In genomic region chr3:177034850-177035475, GRCh38 we compare ENCODE assay signal across 29 cellular contexts.
A peak's percentile ranks its signal among the peaks of the same experiment; 100 is the strongest.
DNase-seq lines count a peak whose midpoint lies in the region; ATAC-seq, FAIRE-seq and TF ChIP-seq lines count a peak whose summit lies in the region.
"Had no signal": no experiment of that assay in that cellular context is flagged by ENCODE, and none has a peak within 500 bp of the region (broad histone marks: within the 10 kb centered on the region; RNA-seq: fewer than 3 reads in every experiment).

No MANE protein-coding gene starts in this region.

- H3K27ac ChIP-seq in H1 (ENCODE audit: low read depth, low read length) = no peak overlapping the region
- H3K27ac ChIP-seq: gastroesophageal sphincter, SJCRH30, upper lobe of left lung had no signal

- 89% methylated on average over 3 of the region's 3 CpGs; no CpG with 5 or more reads in 1 of the 2 experiments for WGBS in H1 (ENCODE audit: extremely low coverage in 1 of 2, insufficient coverage in 1 of 2, insufficient read length in 1 of 2, insufficient replicate concordance in 2 of 2, low coverage in 1 of 2, low lambda C conversion rate in 2 of 2, missing lambda C conversion rate in 1 of 2), 2 experiments

- peaks cover 30% of the 10 kb centered on the region for H3K36me3 Mint-ChIP-seq in activated naive CD4-positive, alpha-beta T cell treated with anti-CD3 and anti-CD28 coated beads, Interleukin-2, amount 50 U/mL, for 24 hours
- peaks cover 9% of the 10 kb centered on the region for H3K36me3 Mint-ChIP-seq in T-helper 17 cell (ENCODE audit: low read depth)
- H3K36me3 Mint-ChIP-seq in stimulated activated effector memory CD8-positive, alpha-beta T cell treated with anti-CD3 and anti-CD28 coated beads, Interleukin-12 subunit alpha, Interleukin-12 subunit beta, amount 100 ng/mL, for 72 hours = peaks cover 96% of the 10 kb centered on the region

- no peak overlapping the region for H4K5ac ChIP-seq in H1 (ENCODE audit: insufficient read length, low read depth, low read length)

- CTCF ChIA-PET in H1 (lab: Charles Lee; ENCODE audit: partially characterized antibody) = interaction anchor here (0.7 kb wide), 1 partner anchor 11 kb away, joined by 3 read pairs; no protein-coding TSS in a partner anchor

- H4K91ac ChIP-seq in H1 (replicated peaks; ENCODE audit: insufficient read length, low read length) = no peak overlapping the region

- no peaks in the 10 kb centered on the region for H3K9me3 Mint-ChIP-seq in activated naive CD4-positive, alpha-beta T cell treated with anti-CD3 and anti-CD28 coated beads, Interleukin-2, amount 50 U/mL, for 24 hours
- no peaks in the 10 kb centered on the region for H3K9me3 Mint-ChIP-seq in stimulated activated effector memory CD8-positive, alpha-beta T cell treated with anti-CD3 and anti-CD28 coated beads, Interleukin-12 subunit alpha, Interleukin-12 subunit beta, amount 100 ng/mL, for 72 hours
- H3K9me3 Mint-ChIP-seq: activated naive CD8-positive, alpha-beta T cell treated with anti-CD3 and anti-CD28 coated beads, Interleukin-2, amount 10 ng/mL, durations not matched to agents 7 days and 5 days; naive thymus-derived CD8-positive, alpha-beta T cell had no signal

- intact Hi-C loops in head of caudate nucleus (cut with DNase I) = no loop called here

- H3K9me3 ChIP-seq in T-helper 17 cell (ENCODE audit: control insufficient read depth, low read length, poor library complexity, severe bottlenecking) (no peaks in the 10 kb centered on the region), H1 (ENCODE audit: insufficient read depth in 2 of 2, low read depth in 1 of 2, low read length in 1 of 2) (no peaks in the 10 kb centered on the region)
- H3K9me3 ChIP-seq: BE2C, gastroesophageal sphincter, upper lobe of left lung had no signal

- H2AK5ac ChIP-seq in H1 (ENCODE audit: low read depth, low read length) = no peak overlapping the region

- no peaks in the 10 kb centered on the region for H3K23me2 ChIP-seq in H1 (ENCODE audit: low read depth, low read length)

- H3K4me1 Mint-ChIP-seq in activated naive CD4-positive, alpha-beta T cell treated with anti-CD3 and anti-CD28 coated beads, Interleukin-2, amount 50 U/mL, for 24 hours = peaks cover 23% of the 10 kb centered on the region
- H3K4me1 Mint-ChIP-seq in T-helper 17 cell = peaks cover 4% of the 10 kb centered on the region
- peaks cover 5% of the 10 kb centered on the region for H3K4me1 Mint-ChIP-seq in stimulated activated effector memory CD8-positive, alpha-beta T cell treated with anti-CD3 and anti-CD28 coated beads, Interleukin-12 subunit alpha, Interleukin-12 subunit beta, amount 100 ng/mL, for 72 hours

- no peak overlapping the region for H3K23ac ChIP-seq in H1 (ENCODE audit: insufficient read length)

- H3K79me1 ChIP-seq in H1 (ENCODE audit: low read depth, low read length) = no peaks in the 10 kb centered on the region

- no peak for TF ChIP-seq CTCF in H1 (IDR thresholded peaks at IDR 0.05; ENCODE audit: control extremely low read depth in 1 of 3, insufficient read depth in 1 of 3, low read depth in 1 of 3, low read length in 3 of 3)

- H3K9ac ChIP-seq in H1 (replicated peaks in 1 of 4; ENCODE audit: extremely low read depth in 1 of 4, low read depth in 3 of 4, low read length in 3 of 4) = no peak overlapping the region

- no peak overlapping the region for H2BK120ac ChIP-seq in H1 (replicated peaks; ENCODE audit: low read depth, low read length)

- no peaks in the 10 kb centered on the region for H3K27me3 ChIP-seq in H1 (replicated peaks in 1 of 4; ENCODE audit: control insufficient read depth in 3 of 4, extremely low read depth in 1 of 4, insufficient read depth in 3 of 4, low read length in 3 of 4)
- H3K27me3 ChIP-seq: BE2C, gastroesophageal sphincter, SJCRH30, upper lobe of left lung had no signal

- H4K8ac ChIP-seq in H1 (ENCODE audit: extremely low read depth, insufficient read depth, low read length) = peak overlapping the region; percentile 20; the same call in 1 of the 2 replicates

- no peak overlapping the region for H2AFZ ChIP-seq in H1 (ENCODE audit: low read length)

- H3K27ac Mint-ChIP-seq in activated naive CD4-positive, alpha-beta T cell treated with anti-CD3 and anti-CD28 coated beads, Interleukin-2, amount 50 U/mL, for 24 hours = peak overlapping the region; percentile 51
- H3K27ac Mint-ChIP-seq in T-helper 17 cell = peak overlapping the region; percentile 72
- H3K27ac Mint-ChIP-seq in stimulated activated effector memory CD8-positive, alpha-beta T cell treated with anti-CD3 and anti-CD28 coated beads, Interleukin-12 subunit alpha, Interleukin-12 subunit beta, amount 100 ng/mL, for 72 hours = peak overlapping the region; percentile 77
- H3K27ac Mint-ChIP-seq: activated naive CD8-positive, alpha-beta T cell treated with anti-CD3 and anti-CD28 coated beads, Interleukin-2, amount 10 ng/mL, durations not matched to agents 7 days and 5 days had no signal

- H3K4me3 ChIP-seq in H1 (ENCODE audit: extremely low read depth in 1 of 4, insufficient read depth in 2 of 4, low read depth in 3 of 4, low read length in 4 of 4) = no peak overlapping the region
- H3K4me3 ChIP-seq: gastroesophageal sphincter, SJCRH30, upper lobe of left lung had no signal

- no peak for TF ChIP-seq EP300 in H1 (IDR thresholded peaks at IDR 0.05; ENCODE audit: borderline replicate concordance in 1 of 2, low read depth in 2 of 2, low read length in 2 of 2)

- TF ChIP-seq RAD21 in H1 (IDR thresholded peaks at IDR 0.05 in 1 of 2, conservative IDR thresholded peaks at IDR 0.05 in 1 of 2; ENCODE audit: low read depth in 2 of 2, low read length in 2 of 2) = no peak

- no peak overlapping the region for H3K14ac ChIP-seq in H1 (ENCODE audit: insufficient read length)

- no peak overlapping the region for H3K18ac ChIP-seq in H1 (ENCODE audit: extremely low read depth, low read length)

- DNase-seq in activated naive CD4-positive, alpha-beta T cell treated with Interleukin-2 at 50 U/mL for 16 hours = no peak
- DNase-seq in T-helper 17 cell (no peak), H1 (ENCODE audit: low read depth in 1 of 2, low spot score in 2 of 2) (no peak), NCI-H1417 (lab: John Stamatoyannopoulos, UW) (no peak), head of caudate nucleus (no peak), HCEC 1CT (no peak)
- no peak for DNase-seq in stimulated activated effector memory CD8-positive, alpha-beta T cell treated with anti-CD3 and anti-CD28 coated beads, Interleukin-12 subunit alpha, Interleukin-12 subunit beta, amount 100 ng/mL, for 72 hours (ENCODE audit: low spot score in 2 of 2)
- DNase-seq: ACHN; activated CD4-positive, alpha-beta T cell treated with anti-CD3 and anti-CD28 coated beads for 48 hours; activated naive CD8-positive, alpha-beta T cell treated with anti-CD3 and anti-CD28 coated beads, Interleukin-2, amount 10 ng/mL, durations not matched to agents 7 days and 5 days; BE2C; caudate nucleus; dermis blood vessel endothelial cell; DMS79; GDM1; GOT3; midbrain; naive thymus-derived CD8-positive, alpha-beta T cell; NCI-H187; SJCRH30; small intestine; stimulated activated CD4-positive, alpha-beta T cell treated with anti-CD3 and anti-CD28 coated beads, Interleukin-1b, Interleukin-23, amount 100 ng/mL, for 48 hours; stimulated activated CD8-positive, alpha-beta memory T cell treated with anti-CD3 and anti-CD28 coated beads, Interleukin-4, amount 100 ng/mL, for 48 hours; T-helper 1 cell; upper lobe of left lung had no signal

- H3K4me1 ChIP-seq in H1 (replicated peaks in 1 of 4; ENCODE audit: control insufficient read depth in 3 of 4, insufficient read depth in 4 of 4, low read length in 3 of 4) = peaks cover 0 to 3% (median 0%) of the 10 kb centered on the region in 4 experiments; a peak in 2 of 7 replicates
- H3K4me1 ChIP-seq: BE2C, SJCRH30, upper lobe of left lung had no signal

- no peak for FAIRE-seq in H1 (lab: Jason Lieb, UNC)
- FAIRE-seq: astrocyte had no signal

- H2BK20ac ChIP-seq in H1 (ENCODE audit: low read length) = no peak overlapping the region

- no peaks in the 10 kb centered on the region for H3K79me2 ChIP-seq in H1 (ENCODE audit: control insufficient read depth in 1 of 2, insufficient read depth in 2 of 2, low read length in 2 of 2)

- H4K20me1 ChIP-seq in H1 (replicated peaks in 1 of 2; ENCODE audit: control insufficient read depth in 1 of 2, insufficient read depth in 2 of 2, low read length in 2 of 2) = peaks cover 1% of the 10 kb centered on the region in 2 experiments

- POLR2A ChIA-PET in H1 (lab: Charles Lee; ENCODE audit: partially characterized antibody) = interaction anchor here (0.7 to 1.4 kb wide), 2 partner anchors 12 to 65 kb away, joined by 4 to 5 read pairs; no protein-coding TSS in a partner anchor

- no peak overlapping the region for H2BK12ac ChIP-seq in H1 (ENCODE audit: low read depth, low read length)

- H2BK15ac ChIP-seq in H1 (ENCODE audit: low read length) = no peak overlapping the region

- no peak overlapping the region for H3K4me2 ChIP-seq in H1 (ENCODE audit: insufficient read depth in 1 of 2, low read depth in 2 of 2, low read length in 2 of 2)

- H3K56ac ChIP-seq in H1 (replicated peaks; ENCODE audit: insufficient read length, low read depth, low read length) = no peak overlapping the region

- no peak overlapping the region for H3K4me3 Mint-ChIP-seq in activated naive CD4-positive, alpha-beta T cell treated with anti-CD3 and anti-CD28 coated beads, Interleukin-2, amount 50 U/mL, for 24 hours
- H3K4me3 Mint-ChIP-seq in T-helper 17 cell = no peak overlapping the region
- no peak overlapping the region for H3K4me3 Mint-ChIP-seq in stimulated activated effector memory CD8-positive, alpha-beta T cell treated with anti-CD3 and anti-CD28 coated beads, Interleukin-12 subunit alpha, Interleukin-12 subunit beta, amount 100 ng/mL, for 72 hours
- H3K4me3 Mint-ChIP-seq: activated naive CD8-positive, alpha-beta T cell treated with anti-CD3 and anti-CD28 coated beads, Interleukin-2, amount 10 ng/mL, durations not matched to agents 7 days and 5 days; naive thymus-derived CD8-positive, alpha-beta T cell had no signal

- H2BK5ac ChIP-seq in H1 (ENCODE audit: low read depth, low read length) = no peak overlapping the region

- H3K36me3 ChIP-seq in H1 (ENCODE audit: control insufficient read depth in 2 of 4, insufficient read depth in 4 of 4, low read length in 3 of 4) = peaks cover 2 to 71% (median 21%) of the 10 kb centered on the region in 4 experiments; a peak in 7 of 8 replicates

- no peak for TF ChIP-seq POLR2A in H1 (IDR thresholded peaks at IDR 0.05; ENCODE audit: control extremely low read depth in 1 of 2, low read depth in 2 of 2, low read length in 2 of 2)

- ATAC-seq in T-helper 17 cell = no peak
- no peak for ATAC-seq in stimulated activated effector memory CD8-positive, alpha-beta T cell treated with anti-CD3 and anti-CD28 coated beads, Interleukin-12 subunit alpha, Interleukin-12 subunit beta, amount 100 ng/mL, for 72 hours
- ATAC-seq: gastroesophageal sphincter; left lobe of liver; naive thymus-derived CD8-positive, alpha-beta T cell had no signal

- no peaks in the 10 kb centered on the region for H3K27me3 Mint-ChIP-seq in activated naive CD4-positive, alpha-beta T cell treated with anti-CD3 and anti-CD28 coated beads, Interleukin-2, amount 50 U/mL, for 24 hours
- H3K27me3 Mint-ChIP-seq in T-helper 17 cell = no peaks in the 10 kb centered on the region
- H3K27me3 Mint-ChIP-seq: activated naive CD8-positive, alpha-beta T cell treated with anti-CD3 and anti-CD28 coated beads, Interleukin-2, amount 10 ng/mL, durations not matched to agents 7 days and 5 days; naive thymus-derived CD8-positive, alpha-beta T cell had no signal

- no peak overlapping the region for H3K4ac ChIP-seq in H1 (replicated peaks; ENCODE audit: insufficient read length, low read depth, low read length)
